Comparison of ENCODE assay signal across 22 cellular contexts in genomic region chr10:96918214-96919002, GRCh38.
DNase-seq lines count a peak whose midpoint lies in the region; ATAC-seq, FAIRE-seq and TF ChIP-seq lines count a peak whose summit lies in the region.
"Had no signal": no experiment of that assay in that cellular context is flagged by ENCODE, and none has a peak within 500 bp of the region (broad histone marks: within the 10 kb centered on the region; RNA-seq: fewer than 3 reads in every experiment).

No MANE protein-coding gene starts in this region.

- H3K27ac Mint-ChIP-seq in activated CD4-positive, alpha-beta T cell treated with anti-CD3 and anti-CD28 coated beads, Interleukin-2, amount 10 ng/mL, durations not matched to agents 24 days and 14 days: peak overlapping the region; percentile 1
- H3K27ac Mint-ChIP-seq in activated CD4-positive, alpha-beta T cell treated with anti-CD3 and anti-CD28 coated beads, Interleukin-2, amount 10 ng/mL, durations not matched to agents 7 days and 5 days: no peak overlapping the region
- H3K27ac Mint-ChIP-seq: activated T-helper 1 cell treated with anti-CD3 and anti-CD28 coated beads, Interleukin-12 subunit alpha, Interleukin-12 subunit beta, Interleukin-2, Interleukin-4 antibody, amounts not matched to agents 30 ng/mL and 10 ng/mL and 1 ng/mL, durations not matched to agents 14 hours and 24 hours and 36 hours had no signal

- H3K4me3 Mint-ChIP-seq in activated CD4-positive, alpha-beta T cell treated with anti-CD3 and anti-CD28 coated beads, Interleukin-2, amount 10 ng/mL, durations not matched to agents 24 days and 14 days: no peak overlapping the region
- no peak overlapping the region for H3K4me3 Mint-ChIP-seq in activated CD4-positive, alpha-beta T cell treated with anti-CD3 and anti-CD28 coated beads, Interleukin-2, amount 10 ng/mL, durations not matched to agents 7 days and 5 days
- H3K4me3 Mint-ChIP-seq: activated T-helper 1 cell treated with anti-CD3 and anti-CD28 coated beads, Interleukin-12 subunit alpha, Interleukin-12 subunit beta, Interleukin-2, Interleukin-4 antibody, amounts not matched to agents 30 ng/mL and 10 ng/mL and 1 ng/mL, durations not matched to agents 14 hours and 24 hours and 36 hours; stimulated activated naive CD8-positive, alpha-beta T cell treated with anti-CD3 and anti-CD28 coated beads, Interleukin-15, Interleukin-2, amounts not matched to agents 100 ng/mL and 50 ng/mL, for 24 hours; T-helper 17 cell had no signal

- no peaks in the 10 kb centered on the region for H3K9me3 Mint-ChIP-seq in activated CD4-positive, alpha-beta T cell treated with anti-CD3 and anti-CD28 coated beads, Interleukin-2, amount 10 ng/mL, durations not matched to agents 24 days and 14 days
- H3K9me3 Mint-ChIP-seq in activated CD4-positive, alpha-beta T cell treated with anti-CD3 and anti-CD28 coated beads, Interleukin-2, amount 10 ng/mL, durations not matched to agents 7 days and 5 days: no peaks in the 10 kb centered on the region
- H3K9me3 Mint-ChIP-seq: activated T-helper 1 cell treated with anti-CD3 and anti-CD28 coated beads, Interleukin-12 subunit alpha, Interleukin-12 subunit beta, Interleukin-2, Interleukin-4 antibody, amounts not matched to agents 30 ng/mL and 10 ng/mL and 1 ng/mL, durations not matched to agents 14 hours and 24 hours and 36 hours; stimulated activated naive CD8-positive, alpha-beta T cell treated with anti-CD3 and anti-CD28 coated beads, Interleukin-15, Interleukin-2, amounts not matched to agents 100 ng/mL and 50 ng/mL, for 24 hours had no signal

- H3K4me1 Mint-ChIP-seq in activated CD4-positive, alpha-beta T cell treated with anti-CD3 and anti-CD28 coated beads, Interleukin-2, amount 10 ng/mL, durations not matched to agents 24 days and 14 days: peaks cover 15% of the 10 kb centered on the region
- H3K4me1 Mint-ChIP-seq in activated CD4-positive, alpha-beta T cell treated with anti-CD3 and anti-CD28 coated beads, Interleukin-2, amount 10 ng/mL, durations not matched to agents 7 days and 5 days: peaks cover 5% of the 10 kb centered on the region

- H3K27me3 Mint-ChIP-seq in activated CD4-positive, alpha-beta T cell treated with anti-CD3 and anti-CD28 coated beads, Interleukin-2, amount 10 ng/mL, durations not matched to agents 24 days and 14 days: no peaks in the 10 kb centered on the region
- H3K27me3 Mint-ChIP-seq in activated CD4-positive, alpha-beta T cell treated with anti-CD3 and anti-CD28 coated beads, Interleukin-2, amount 10 ng/mL, durations not matched to agents 7 days and 5 days: no peaks in the 10 kb centered on the region
- H3K27me3 Mint-ChIP-seq: stimulated activated naive CD8-positive, alpha-beta T cell treated with anti-CD3 and anti-CD28 coated beads, Interleukin-15, Interleukin-2, amounts not matched to agents 100 ng/mL and 50 ng/mL, for 24 hours; T-helper 17 cell had no signal

- CTCF ChIA-PET in activated CD4-positive, alpha-beta T cell treated with anti-CD3 and anti-CD28 coated beads, Interleukin-2, amount 10 ng/mL, durations not matched to agents 7 days and 5 days (lab: Charles Lee): no interaction called here

- intact Hi-C loops in activated CD4-positive, alpha-beta T cell treated with anti-CD3 and anti-CD28 coated beads, Interleukin-2, amount 10 ng/mL, durations not matched to agents 24 days and 14 days (cut with micrococcal nuclease): no loop called here
- intact Hi-C loops in psoas muscle (cut with DNase I): no loop called here

- no peak for DNase-seq in activated CD4-positive, alpha-beta T cell treated with anti-CD3 and anti-CD28 coated beads, Interleukin-2, amount 10 ng/mL, durations not matched to agents 24 days and 14 days
- DNase-seq in activated CD4-positive, alpha-beta T cell treated with anti-CD3 and anti-CD28 coated beads, Interleukin-2, amount 10 ng/mL, durations not matched to agents 7 days and 5 days: no peak
- DNase-seq in GM18507 (ENCODE audit: extremely low spot score, insufficient read length, low read depth): no peak
- DNase-seq in cerebellar cortex (ENCODE audit: low spot score): peak; percentile 42
- no peak for DNase-seq in psoas muscle
- DNase-seq in HT-29 (ENCODE audit: low spot score): no peak
- DNase-seq: 8988T, IMR-90, left lung, MG63, NCI-H146, PC-3, sigmoid colon, SJCRH30, T-helper 17 cell, upper lobe of left lung, WERI-Rb-1 had no signal

- H3K4me3 ChIP-seq in psoas muscle: peak overlapping the region; percentile 28
- H3K4me3 ChIP-seq: left lung, MG63, sigmoid colon, SJCRH30, upper lobe of left lung had no signal

- peak; percentile 55 for FAIRE-seq in GM18507 (lab: Jason Lieb, UNC)
- FAIRE-seq: frontal cortex had no signal

- ATAC-seq in psoas muscle (peak; percentile 32 to 59 (median 50)), GM19324 (IDR thresholded peaks at IDR 0.05; ENCODE audit: low FRiP score, unreplicated experiment) (no peak), HG03045 (IDR thresholded peaks at IDR 0.05; ENCODE audit: unreplicated experiment) (no peak)
- ATAC-seq: left lung, PC-3, T-helper 17 cell had no signal

- no peaks in the 10 kb centered on the region for H3K9me3 ChIP-seq in psoas muscle
- H3K9me3 ChIP-seq: left lung, MG63, sigmoid colon, SJCRH30, upper lobe of left lung had no signal

- H3K27ac ChIP-seq in psoas muscle: peak overlapping the region; percentile 81
- H3K27ac ChIP-seq: left lung, sigmoid colon, SJCRH30, upper lobe of left lung, WERI-Rb-1 had no signal

- peaks cover 54% of the 10 kb centered on the region for H3K4me1 ChIP-seq in psoas muscle
- H3K4me1 ChIP-seq: SJCRH30, upper lobe of left lung had no signal

- peaks cover 22% of the 10 kb centered on the region for H3K36me3 Mint-ChIP-seq in activated CD4-positive, alpha-beta T cell treated with anti-CD3 and anti-CD28 coated beads, Interleukin-2, amount 10 ng/mL, durations not matched to agents 24 days and 14 days (ENCODE audit: low read depth)
- H3K36me3 Mint-ChIP-seq in activated CD4-positive, alpha-beta T cell treated with anti-CD3 and anti-CD28 coated beads, Interleukin-2, amount 10 ng/mL, durations not matched to agents 7 days and 5 days (ENCODE audit: low read depth): peaks cover 20% of the 10 kb centered on the region

- H3K27me3 ChIP-seq in psoas muscle (ENCODE audit: insufficient read depth in 3 of 3, low read length in 2 of 3): no peaks in the 10 kb centered on the region
- H3K27me3 ChIP-seq: left lung, MG63, sigmoid colon, SJCRH30, upper lobe of left lung had no signal

- POLR2A ChIA-PET in activated CD4-positive, alpha-beta T cell treated with anti-CD3 and anti-CD28 coated beads, Interleukin-2, amount 10 ng/mL, durations not matched to agents 7 days and 5 days (lab: Charles Lee): no interaction called here

- no peak for TF ChIP-seq CTCF in psoas muscle (IDR thresholded peaks at IDR 0.05)

- WGBS in psoas muscle, 3 donors: 49 to 65% (median 50%) methylated on average over 5 of the region's 5 CpGs

- peaks cover 0 to 2% of the 10 kb centered on the region in 2 donors for H3K36me3 ChIP-seq in psoas muscle (ENCODE audit: insufficient read depth in 1 of 2, low read depth in 1 of 2)
- H3K36me3 ChIP-seq: SJCRH30 had no signal

Comparison
In these comparisons a context has a peak if more than half of its experiments do, and no peak if none do; other contexts are left out.
1. ATAC-seq: peak in psoas muscle (4 of 4); none in GM19324 (single experiment) and HG03045 (single experiment).